Comparison of ENCODE assay signal across 24 cellular contexts in the genomic region with DNA sequence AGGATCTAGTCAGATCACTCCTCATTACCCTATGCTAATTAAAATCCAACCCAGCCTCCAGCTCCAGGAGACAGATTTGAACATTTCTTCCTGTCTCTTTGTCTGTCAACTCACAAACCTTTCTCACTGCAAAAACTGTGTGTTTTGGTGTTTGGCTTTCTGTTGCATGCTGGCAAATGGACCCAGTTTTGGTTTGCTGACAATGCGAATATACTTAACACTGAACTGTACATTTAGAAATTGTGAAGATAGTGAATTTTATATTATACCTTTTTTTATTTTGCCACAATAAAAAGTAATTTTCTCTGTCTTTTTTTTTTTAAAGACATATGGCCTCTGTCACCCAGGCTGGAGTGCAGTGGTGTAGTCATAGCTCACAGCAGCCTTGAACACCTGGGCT. TPM values are rescaled to one million over a fixed set of nuclear protein-coding genes. Genes with fewer than 3 reads are reported as not detected.
DNase-seq lines count a peak whose midpoint lies in the region; ATAC-seq, FAIRE-seq and TF ChIP-seq lines count a peak whose summit lies in the region.
"Had no signal": no experiment of that assay in that cellular context is flagged by ENCODE, and none has a peak within 500 bp of the region (broad histone marks: within the 10 kb centered on the region; RNA-seq: fewer than 3 reads in every experiment).

No MANE protein-coding gene starts in this region.

- DNase-seq in natural killer cell treated with Interleukin-12 subunit alpha and Interleukin-12 subunit beta and Interleukin-15 and Interleukin-18, amount 100 ng/mL, for 72 hours (ENCODE audit: low spot score), result no peak
- no peak for DNase-seq in natural killer cell
- no peak for DNase-seq in MM.1S
- peak; percentile 5 for DNase-seq in coronary artery (ENCODE audit: low spot score)
- DNase-seq in upper lobe of right lung, result no peak
- no peak for DNase-seq in OCI-M2 (lab: John Stamatoyannopoulos, UW; ENCODE audit: unreplicated experiment)
- no peak for DNase-seq in urothelium cell line (ENCODE audit: low spot score)
- DNase-seq: BE2C; CD4-positive, alpha-beta T cell; DMS153; H7; Karpas-422; NCI-H1092; NCI-H1436; NCI-H187 treated with DMSO at 0.1 percent for 48 hours; NCI-H2107; NCI-H446 treated with DMSO at 0.1 percent for 48 hours; NCI-H526 treated with DMSO at 0.1 percent for 48 hours; PC-9; RPMI8226; SHP77 had no signal

- H3K4me1 ChIP-seq in MM.1S (ENCODE audit: low read length) (peaks cover 14% of the 10 kb centered on the region), upper lobe of right lung (no peaks in the 10 kb centered on the region)
- H3K4me1 ChIP-seq: BE2C had no signal

- H3K4me1 Mint-ChIP-seq in natural killer cell treated with Interleukin-12 subunit alpha and Interleukin-12 subunit beta and Interleukin-15 and Interleukin-18, amount 100 ng/mL, for 72 hours (ENCODE audit: low read depth in 2 of 2), result peaks cover 11 to 32% of the 10 kb centered on the region in 2 donors
- H3K4me1 Mint-ChIP-seq in natural killer cell, result peaks cover 9 to 14% of the 10 kb centered on the region in 2 donors

- no peaks in the 10 kb centered on the region for H3K27me3 ChIP-seq in MM.1S (replicated peaks; ENCODE audit: insufficient read depth, low read length)
- H3K27me3 ChIP-seq in upper lobe of right lung, result peaks cover 9% of the 10 kb centered on the region
- H3K27me3 ChIP-seq: BE2C had no signal

- no peaks in the 10 kb centered on the region for H4K20me1 ChIP-seq in MM.1S (ENCODE audit: insufficient read depth, low read length)

- H3K36me3 ChIP-seq in MM.1S (replicated peaks; ENCODE audit: insufficient read depth, low read length) (no peaks in the 10 kb centered on the region), upper lobe of right lung (no peaks in the 10 kb centered on the region)
- H3K36me3 ChIP-seq: BE2C had no signal

- no peak overlapping the region for H3K9ac ChIP-seq in MM.1S (ENCODE audit: low read length)

- H3K27ac Mint-ChIP-seq in natural killer cell treated with Interleukin-12 subunit alpha and Interleukin-12 subunit beta and Interleukin-15 and Interleukin-18, amount 100 ng/mL, for 72 hours, result peak overlapping the region; percentile 82 to 90
- no peak overlapping the region for H3K27ac Mint-ChIP-seq in natural killer cell
- H3K27ac Mint-ChIP-seq: CD4-positive, alpha-beta T cell had no signal

- H3F3A ChIP-seq in MM.1S (ENCODE audit: insufficient read depth, low read length), result 0 out of 2 replicates have a peak, but pooled peaks cover 6% of the 10 kb centered on the region

- TF ChIP-seq CTCF in natural killer cell (IDR thresholded peaks at IDR 0.05) (no peak), MM.1S (IDR thresholded peaks at IDR 0.05; ENCODE audit: low read length) (no peak), coronary artery (IDR thresholded peaks at IDR 0.05) (no peak), upper lobe of right lung (IDR thresholded peaks at IDR 0.05) (no peak)

- no peak overlapping the region for H3K4me3 Mint-ChIP-seq in natural killer cell treated with Interleukin-12 subunit alpha and Interleukin-12 subunit beta and Interleukin-15 and Interleukin-18, amount 100 ng/mL, for 72 hours
- H3K4me3 Mint-ChIP-seq in natural killer cell, result no peak overlapping the region
- H3K4me3 Mint-ChIP-seq: CD4-positive, alpha-beta T cell had no signal

- H3K79me2 ChIP-seq in MM.1S (ENCODE audit: low read length), result no peaks in the 10 kb centered on the region

- H3K27me3 Mint-ChIP-seq in natural killer cell treated with Interleukin-12 subunit alpha and Interleukin-12 subunit beta and Interleukin-15 and Interleukin-18, amount 100 ng/mL, for 72 hours, result peaks cover 6 to 12% of the 10 kb centered on the region in 2 donors
- peaks cover 0 to 9% of the 10 kb centered on the region in 2 donors for H3K27me3 Mint-ChIP-seq in natural killer cell (ENCODE audit: low read depth in 2 of 2)

- H2AFZ ChIP-seq in MM.1S (ENCODE audit: low read length), result peak overlapping the region; percentile 33; the same call in 1 of the 2 replicates
- H2AFZ ChIP-seq: PC-9 had no signal

- FAIRE-seq in urothelium cell line (lab: Jason Lieb, UNC), result no peak
- FAIRE-seq: A204.1 had no signal

- H3K9me3 ChIP-seq in MM.1S (replicated peaks; ENCODE audit: insufficient read depth, low read length), result no peaks in the 10 kb centered on the region
- H3K9me3 ChIP-seq in upper lobe of right lung, result no peaks in the 10 kb centered on the region
- H3K9me3 ChIP-seq: BE2C had no signal

- H3K36me3 Mint-ChIP-seq in natural killer cell treated with Interleukin-12 subunit alpha and Interleukin-12 subunit beta and Interleukin-15 and Interleukin-18, amount 100 ng/mL, for 72 hours, result no peaks in the 10 kb centered on the region
- H3K36me3 Mint-ChIP-seq in natural killer cell, result no peaks in the 10 kb centered on the region

- ATAC-seq in natural killer cell treated with Interleukin-12 subunit alpha and Interleukin-12 subunit beta and Interleukin-15 and Interleukin-18, amount 100 ng/mL, for 72 hours, result peak in 1 of 2 donors; percentile 9
- ATAC-seq in natural killer cell (no peak), upper lobe of right lung (no peak), GM18498 (IDR thresholded peaks at IDR 0.05; ENCODE audit: unreplicated experiment) (no peak)
- ATAC-seq: SK-N-SH treated with all-trans-retinoic acid at 6 μM for 48 hours had no signal

- H3K9me3 Mint-ChIP-seq in natural killer cell treated with Interleukin-12 subunit alpha and Interleukin-12 subunit beta and Interleukin-15 and Interleukin-18, amount 100 ng/mL, for 72 hours, result no peaks in the 10 kb centered on the region
- H3K9me3 Mint-ChIP-seq in natural killer cell, result no peaks in the 10 kb centered on the region
- H3K9me3 Mint-ChIP-seq: CD4-positive, alpha-beta T cell had no signal

- intact Hi-C loops in natural killer cell (cut with micrococcal nuclease), result no loop called here
- intact Hi-C loops in upper lobe of right lung (cut with DNase I), result no loop called here

- peak overlapping the region; percentile 20; the same call in 1 of the 2 replicates for H3K27ac ChIP-seq in MM.1S (ENCODE audit: low read length)
- no peak overlapping the region for H3K27ac ChIP-seq in coronary artery
- H3K27ac ChIP-seq in upper lobe of right lung, result peak overlapping the region; percentile 6
- H3K27ac ChIP-seq: PC-9 had no signal

- peak overlapping the region; percentile 35; the same call in 1 of the 2 replicates for H3K4me2 ChIP-seq in MM.1S (ENCODE audit: low read depth, low read length)
- H3K4me2 ChIP-seq: PC-9 had no signal

- no peaks in the 10 kb centered on the region for H3K9me2 ChIP-seq in MM.1S (replicated peaks; ENCODE audit: insufficient read depth, low read length)

- H3K4me3 ChIP-seq in MM.1S (ENCODE audit: low read length) (no peak overlapping the region), coronary artery (no peak overlapping the region), upper lobe of right lung (no peak overlapping the region)
- H3K4me3 ChIP-seq: PC-9 had no signal

RNA-seq across cellular contexts. Expression of a gene that starts 18.3 kb away (rescaled TPM):
- total RNA-seq in natural killer cell treated with Interleukin-12 subunit alpha and Interleukin-12 subunit beta and Interleukin-15 and Interleukin-18, amount 100 ng/mL, for 72 hours, result 10 to 100 TPM; 70.8 to 71.2 TPM
- total RNA-seq in natural killer cell, result 10 to 100 TPM; 33.9 to 41.1 (median 37.9) TPM
- 31.1 TPM for total RNA-seq in upper lobe of right lung

Comparison
In these comparisons a context has a peak if more than half of its experiments do, and no peak if none do; other contexts are left out.
1. H3K27ac Mint-ChIP-seq: peak in natural killer cell treated with Interleukin-12 subunit alpha and Interleukin-12 subunit beta and Interleukin-15 and Interleukin-18, amount 100 ng/mL, for 72 hours (2 of 2); none in natural killer cell (0 of 2).
2. H3K27ac ChIP-seq: peak in MM.1S (single experiment) and upper lobe of right lung (single experiment); none in coronary artery (0 of 2).